Comparison of ENCODE assay signal across 10 cellular contexts in genomic region chr17:40350410-40351184, GRCh38. TPM values are rescaled to one million over a fixed set of nuclear protein-coding genes. Genes with fewer than 3 reads are reported as not detected.
A peak's percentile ranks its signal among the peaks of the same experiment; 100 is the strongest.
DNase-seq lines count a peak whose midpoint lies in the region; ATAC-seq and TF ChIP-seq lines count a peak whose summit lies in the region.
"Had no signal": no experiment of that assay in that cellular context is flagged by ENCODE, and none has a peak within 500 bp of the region (broad histone marks: within the 10 kb centered on the region; RNA-seq: fewer than 3 reads in every experiment).

No MANE protein-coding gene starts in this region.

- intact Hi-C loops in mammary epithelial cell (cut with micrococcal nuclease), result no loop called here

- peak; percentile 60 for DNase-seq in NCI-H1694 treated with DMSO at 0.1 percent for 48 hours (lab: John Stamatoyannopoulos, UW)
- DNase-seq in mammary epithelial cell, result no peak
- peak; percentile 54 to 59 for DNase-seq in lung microvascular endothelial cell (ENCODE audit: low read depth in 2 of 2)
- DNase-seq in activated CD4-positive, CD25-positive, alpha-beta regulatory T cell treated with anti-CD3 and anti-CD28 coated beads, Interleukin-2, amount 50 U/mL, for 72 hours, result no peak
- no peak for DNase-seq in activated T-cell treated with anti-CD3 and anti-CD28 coated beads for 4 hours
- no peak for DNase-seq in inferior parietal cortex (ENCODE audit: extremely low spot score)
- DNase-seq: activated effector memory CD4-positive, alpha-beta T cell treated with Interleukin-2 at 50 U/mL for 16 hours; T-helper 1 cell had no signal

- no peak for ATAC-seq in GM18867 (IDR thresholded peaks at IDR 0.05; ENCODE audit: unreplicated experiment)

- CTCF ChIA-PET in mammary epithelial cell (lab: Charles Lee; ENCODE audit: low non-redundant PET), result no interaction called here

- in situ Hi-C loops in mammary epithelial cell (cut with MboI; ENCODE audit: low sequenced_read_pairs in 2 of 2), result loop anchor here (5.0 to 10.0 kb wide), 2 partner anchors 43 to 146 kb away; partner anchors contain the start of gene RARA (in 1 of the 2)

- peaks cover 36% of the 10 kb centered on the region for H3K79me2 ChIP-seq in mammary epithelial cell (ENCODE audit: insufficient read depth, low read length)

- no peaks in the 10 kb centered on the region for H3K9me3 ChIP-seq in BLaER1 treated with 17β-estradiol and CSF1 and Interleukin-3, amounts not matched to agents 10 nM and 100 nM (replicated peaks in 1 of 11)
- H3K9me3 ChIP-seq in mammary epithelial cell (replicated peaks; ENCODE audit: insufficient read depth, low read length), result no peaks in the 10 kb centered on the region

- H3K36me3 ChIP-seq in BLaER1 treated with 17β-estradiol and CSF1 and Interleukin-3, amounts not matched to agents 10 nM and 100 nM, result peaks cover 31 to 77% (median 53%) of the 10 kb centered on the region in 11 experiments
- peaks cover 15% of the 10 kb centered on the region for H3K36me3 ChIP-seq in mammary epithelial cell (ENCODE audit: insufficient read depth, low read length)

- H3K9ac ChIP-seq in BLaER1 treated with 17β-estradiol and CSF1 and Interleukin-3, amounts not matched to agents 10 nM and 100 nM, result peak overlapping the region in 5 of 11 experiments; percentile 4 to 42 (median 29); a peak in 6 of 22 replicates
- peak overlapping the region; percentile 51 for H3K9ac ChIP-seq in mammary epithelial cell (ENCODE audit: insufficient read depth, low read length)

- TF ChIP-seq CTCF in mammary epithelial cell (conservative IDR thresholded peaks at IDR 0.05 in 1 of 2, IDR thresholded peaks at IDR 0.05 in 1 of 2; ENCODE audit: extremely low read depth in 1 of 2, insufficient read depth in 1 of 2, low read depth in 1 of 2, low read length in 2 of 2), result no peak

- no peak overlapping the region for H2AFZ ChIP-seq in mammary epithelial cell (ENCODE audit: low read depth, low read length)

- BruUV-seq in mammary epithelial cell (replicated peaks; lab: Mats Ljungman, UMichigan), result no TSS peak

- peak overlapping the region in 2 of 10 experiments; percentile 24 to 41; a peak in 3 of 20 replicates for H3K4me3 ChIP-seq in BLaER1 treated with 17β-estradiol and CSF1 and Interleukin-3, amounts not matched to agents 10 nM and 100 nM
- H3K4me3 ChIP-seq in mammary epithelial cell (replicated peaks in 1 of 3; ENCODE audit: insufficient read depth in 1 of 3, low read depth in 2 of 3, low read length in 3 of 3), result no peak overlapping the region

- dilution Hi-C loops in mammary epithelial cell (cut with HindIII; ENCODE audit: low sequenced_read_pairs), result no loop called here

- WGBS in mammary epithelial cell (ENCODE audit: low coverage, missing lambda C conversion rate), result 74% methylated on average over 5 of the region's 16 CpGs

- H4K20me1 ChIP-seq in BLaER1 treated with 17β-estradiol and CSF1 and Interleukin-3, amounts not matched to agents 10 nM and 100 nM, result peaks cover 24 to 98% (median 54%) of the 10 kb centered on the region in 11 experiments; a peak in 16 of 22 replicates
- no peaks in the 10 kb centered on the region for H4K20me1 ChIP-seq in mammary epithelial cell (ENCODE audit: insufficient read depth, low read length)

- H3K27me3 ChIP-seq in BLaER1 treated with 17β-estradiol and CSF1 and Interleukin-3, amounts not matched to agents 10 nM and 100 nM, result no peaks in the 10 kb centered on the region
- H3K27me3 ChIP-seq in mammary epithelial cell (ENCODE audit: insufficient read depth, low read length), result no peaks in the 10 kb centered on the region

- H3K27ac ChIP-seq in BLaER1 treated with 17β-estradiol and CSF1 and Interleukin-3, amounts not matched to agents 10 nM and 100 nM, result peak overlapping the region in 2 of 11 experiments; percentile 9 to 21; a peak in 2 of 22 replicates
- peak overlapping the region; percentile 76 for H3K27ac ChIP-seq in mammary epithelial cell (ENCODE audit: insufficient read depth, low read depth, low read length)

- H3K4me1 ChIP-seq in BLaER1 treated with 17β-estradiol and CSF1 and Interleukin-3, amounts not matched to agents 10 nM and 100 nM, result peaks cover 83 to 98% (median 91%) of the 10 kb centered on the region in 10 experiments
- H3K4me1 ChIP-seq in mammary epithelial cell (ENCODE audit: insufficient read depth, low read length), result peaks cover 47% of the 10 kb centered on the region

- H3K4me2 ChIP-seq in BLaER1 treated with 17β-estradiol and CSF1 and Interleukin-3, amounts not matched to agents 10 nM and 100 nM, result peak overlapping the region; percentile 68 to 100 (median 99)
- peak overlapping the region; percentile 3 for H3K4me2 ChIP-seq in mammary epithelial cell (ENCODE audit: insufficient read depth, low read depth, low read length)

RNA-seq across cellular contexts. Expression of gene GJD3, which starts 13.9 kb away (rescaled TPM):
- total RNA-seq in mammary epithelial cell (under 1 TPM in 1 of 2 donors, not detected in 1; 0.67 TPM), lung microvascular endothelial cell (2.2 and 3.0 TPM in 2 replicates)
- polyA plus RNA-seq in mammary epithelial cell, result not detected
- polyA minus RNA-seq in mammary epithelial cell, result 0.57 TPM

RNA-seq across cellular contexts. Expression of gene RARA, which starts 41.6 kb away (rescaled TPM):
- total RNA-seq in mammary epithelial cell (10 to 100 TPM; 12.7 to 26.6 TPM), lung microvascular endothelial cell (5.4 and 6.0 TPM in 2 replicates)
- 6.9 TPM for polyA plus RNA-seq in mammary epithelial cell
- 18.5 TPM for polyA minus RNA-seq in mammary epithelial cell

Comparison
In these comparisons a context has a peak if more than half of its experiments do, and no peak if none do; other contexts are left out.
1. DNase-seq: peak in NCI-H1694 treated with DMSO at 0.1 percent for 48 hours (single experiment) and lung microvascular endothelial cell (2 of 2); none in mammary epithelial cell (single experiment), activated CD4-positive, CD25-positive, alpha-beta regulatory T cell treated with anti-CD3 and anti-CD28 coated beads, Interleukin-2, amount 50 U/mL, for 72 hours (single experiment), activated T-cell treated with anti-CD3 and anti-CD28 coated beads for 4 hours (single experiment) and inferior parietal cortex (single experiment).